ENCODE assay signal across 22 cellular contexts in the genomic region with DNA sequence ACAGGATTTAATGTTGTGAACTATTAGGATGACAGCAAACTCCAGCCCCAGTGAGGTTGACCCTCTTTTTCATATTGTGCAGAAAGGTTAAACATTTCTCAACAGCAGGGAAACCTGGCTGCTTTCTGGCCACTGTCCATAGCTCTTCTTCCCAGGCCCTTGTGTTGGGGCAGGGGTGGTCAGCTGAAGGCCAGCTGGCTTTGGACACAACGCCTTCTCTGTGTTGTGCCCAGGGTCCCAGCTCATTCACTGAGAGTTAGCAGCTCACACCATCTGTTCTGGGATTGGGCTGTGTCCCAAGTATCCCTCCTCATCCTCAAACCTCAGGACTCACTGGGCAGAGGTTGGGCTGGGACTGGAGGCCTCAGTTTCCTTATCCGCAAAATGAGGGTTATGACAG. TPM values are rescaled to one million over a fixed set of nuclear protein-coding genes. Genes with fewer than 3 reads are reported as not detected.
DNase-seq lines count a peak whose midpoint lies in the region; ATAC-seq and TF ChIP-seq lines count a peak whose summit lies in the region.
"Had no signal": no experiment of that assay in that cellular context is flagged by ENCODE, and none has a peak within 500 bp of the region (broad histone marks: within the 10 kb centered on the region; RNA-seq: fewer than 3 reads in every experiment).

No MANE protein-coding gene starts in this region.

- DNase-seq in DMS 273 (lab: John Stamatoyannopoulos, UW; ENCODE audit: unreplicated experiment) = peak; percentile 10
- DNase-seq in DMS 273 treated with DMSO at 0.1 percent for 48 hours (lab: John Stamatoyannopoulos, UW) = no peak
- DNase-seq in CD4-positive, alpha-beta memory T cell = no peak
- no peak for DNase-seq in natural killer cell
- no peak for DNase-seq in GM13977 (ENCODE audit: low spot score)
- no peak for DNase-seq in NCI-H1048 (lab: John Stamatoyannopoulos, UW)
- DNase-seq: activated CD4-positive, CD25-positive, alpha-beta regulatory T cell treated with anti-CD3 and anti-CD28 coated beads, Interleukin-2, amount 50 U/mL, for 72 hours; anterior cingulate cortex; Calu3; central memory CD4-positive, alpha-beta T cell; GM23248; KBM-7; NCI-H187 treated with DMSO at 0.1 percent for 48 hours; NCI-H345; NK-92 treated with Interleukin-12 subunit alpha and Interleukin-12 subunit beta, amount 100 ng/mL, for 24 hours; stimulated activated naive CD8-positive, alpha-beta T cell treated with anti-CD3 and anti-CD28 coated beads, Interleukin-15, amount 100 ng/mL, for 72 hours; transverse colon had no signal

- peaks cover 48 to 74% (median 64%) of the 10 kb centered on the region in 4 donors for H3K4me1 Mint-ChIP-seq in CD4-positive, alpha-beta memory T cell
- H3K4me1 Mint-ChIP-seq in activated T-helper 17 cell treated with anti-CD3 and anti-CD28 coated beads, Interleukin-2, amount 50 U/mL, for 72 hours = peaks cover 44% of the 10 kb centered on the region
- H3K4me1 Mint-ChIP-seq in natural killer cell = peaks cover 17 to 21% of the 10 kb centered on the region in 2 donors

- peak overlapping the region; percentile 97 to 99 (median 98) for H3K4me3 Mint-ChIP-seq in CD4-positive, alpha-beta memory T cell
- peak overlapping the region; percentile 89 for H3K4me3 Mint-ChIP-seq in activated T-helper 17 cell treated with anti-CD3 and anti-CD28 coated beads, Interleukin-2, amount 50 U/mL, for 72 hours
- H3K4me3 Mint-ChIP-seq in natural killer cell = peak overlapping the region; percentile 82

- H3K36me3 Mint-ChIP-seq in CD4-positive, alpha-beta memory T cell = peaks cover 0 to 7% of the 10 kb centered on the region in 2 donors
- H3K36me3 Mint-ChIP-seq in activated T-helper 17 cell treated with anti-CD3 and anti-CD28 coated beads, Interleukin-2, amount 50 U/mL, for 72 hours (ENCODE audit: low read depth) = no peaks in the 10 kb centered on the region
- H3K36me3 Mint-ChIP-seq in natural killer cell = no peaks in the 10 kb centered on the region

- peak overlapping the region; percentile 83 to 97 (median 92) for H3K27ac Mint-ChIP-seq in CD4-positive, alpha-beta memory T cell
- H3K27ac Mint-ChIP-seq in activated T-helper 17 cell treated with anti-CD3 and anti-CD28 coated beads, Interleukin-2, amount 50 U/mL, for 72 hours = peak overlapping the region; percentile 76
- no peak overlapping the region for H3K27ac Mint-ChIP-seq in natural killer cell

- H3K9me3 Mint-ChIP-seq in CD4-positive, alpha-beta memory T cell = peaks cover 0 to 5% (median 1%) of the 10 kb centered on the region in 8 donors
- H3K9me3 Mint-ChIP-seq in activated T-helper 17 cell treated with anti-CD3 and anti-CD28 coated beads, Interleukin-2, amount 50 U/mL, for 72 hours = no peaks in the 10 kb centered on the region
- H3K9me3 Mint-ChIP-seq in natural killer cell = peaks cover 0 to 2% of the 10 kb centered on the region in 2 donors
- H3K9me3 Mint-ChIP-seq: stimulated activated naive CD8-positive, alpha-beta T cell treated with anti-CD3 and anti-CD28 coated beads, Interleukin-15, amount 100 ng/mL, for 72 hours had no signal

- peak overlapping the region; percentile 57 for H3K27ac ChIP-seq in CD4-positive, alpha-beta memory T cell (ENCODE audit: low read depth, low read length)
- H3K27ac ChIP-seq: 22Rv1, esophagus muscularis mucosa, GM23248, parathyroid adenoma, transverse colon had no signal

- H3K9me3 ChIP-seq in CD4-positive, alpha-beta memory T cell (ENCODE audit: control insufficient read depth in 1 of 2, low read length in 2 of 2) = no peaks in the 10 kb centered on the region
- H3K9me3 ChIP-seq: esophagus muscularis mucosa, transverse colon had no signal

- in situ Hi-C loops in GM13977 (cut with MboI; ENCODE audit: low pct_unique_long_range_greater_than_20kb, low sequenced_read_pairs, unreplicated experiment) = no loop called here

- TF ChIP-seq CTCF in natural killer cell (IDR thresholded peaks at IDR 0.05) = no peak
- TF ChIP-seq CTCF in GM13977 (IDR thresholded peaks at IDR 0.05; ENCODE audit: extremely low read depth, insufficient read depth, missing control alignments) = no peak

- peaks cover 68% of the 10 kb centered on the region for H3K4me1 ChIP-seq in CD4-positive, alpha-beta memory T cell (ENCODE audit: insufficient read depth, low read length)
- H3K4me1 ChIP-seq: parathyroid adenoma had no signal

- no peaks in the 10 kb centered on the region for H3K27me3 Mint-ChIP-seq in CD4-positive, alpha-beta memory T cell
- H3K27me3 Mint-ChIP-seq in activated T-helper 17 cell treated with anti-CD3 and anti-CD28 coated beads, Interleukin-2, amount 50 U/mL, for 72 hours = no peaks in the 10 kb centered on the region
- peaks cover 4 to 10% of the 10 kb centered on the region in 2 donors for H3K27me3 Mint-ChIP-seq in natural killer cell (ENCODE audit: low read depth in 2 of 2)
- H3K27me3 Mint-ChIP-seq: stimulated activated naive CD8-positive, alpha-beta T cell treated with anti-CD3 and anti-CD28 coated beads, Interleukin-15, amount 100 ng/mL, for 72 hours had no signal

- intact Hi-C loops in CD4-positive, alpha-beta memory T cell (cut with micrococcal nuclease) = no loop called here
- intact Hi-C loops in natural killer cell (cut with micrococcal nuclease) = no loop called here

- no peaks in the 10 kb centered on the region for H3K36me3 ChIP-seq in CD4-positive, alpha-beta memory T cell (ENCODE audit: insufficient read depth, low read length)
- H3K36me3 ChIP-seq: esophagus muscularis mucosa, transverse colon had no signal

- no peak for ATAC-seq in activated T-helper 17 cell treated with anti-CD3 and anti-CD28 coated beads, Interleukin-2, amount 50 U/mL, for 72 hours (replicated peaks)
- no peak for ATAC-seq in natural killer cell
- no peak for ATAC-seq in HG02759 (IDR thresholded peaks at IDR 0.05; ENCODE audit: unreplicated experiment)
- ATAC-seq: stimulated activated naive CD8-positive, alpha-beta T cell treated with anti-CD3 and anti-CD28 coated beads, Interleukin-15, amount 100 ng/mL, for 72 hours had no signal

- no peaks in the 10 kb centered on the region for H3K27me3 ChIP-seq in CD4-positive, alpha-beta memory T cell (ENCODE audit: insufficient read depth, low read length)

- POLR2A ChIA-PET in CD4-positive, alpha-beta memory T cell (lab: Charles Lee; ENCODE audit: partially characterized antibody) = interaction anchor here (0.8 to 11.3 kb wide), 7 partner anchors 8 to 623 kb away, joined by 3 to 304 read pairs (median 4); a partner anchor contains a TSS

- CTCF ChIA-PET in CD4-positive, alpha-beta memory T cell (lab: Charles Lee; ENCODE audit: partially characterized antibody) = interaction anchor here (0.8 to 1.8 kb wide), 5 partner anchors 8 to 161 kb away, joined by 3 to 6 read pairs (median 3); no protein-coding TSS in a partner anchor

- peak overlapping the region; percentile 60 to 64 for H3K4me3 ChIP-seq in CD4-positive, alpha-beta memory T cell (ENCODE audit: low read length in 2 of 2)
- H3K4me3 ChIP-seq: GM23248, transverse colon had no signal

RNA-seq across cellular contexts. Expression of a gene that starts 1.3 kb away (rescaled TPM):
- total RNA-seq in CD4-positive, alpha-beta memory T cell = 100 to 1,000 TPM; 256 to 272 TPM
- polyA plus RNA-seq in CD4-positive, alpha-beta memory T cell = 100 to 1,000 TPM in 1 of 2 donors, 10 to 100 TPM in 1; 52.7 to 146 TPM
- 10 to 100 TPM; 70.6 to 80.2 TPM for total RNA-seq in activated T-helper 17 cell treated with anti-CD3 and anti-CD28 coated beads, Interleukin-2, amount 50 U/mL, for 72 hours
- total RNA-seq in natural killer cell = 100 to 1,000 TPM; 133 to 204 (median 193) TPM
- total RNA-seq: GM23248 had no signal
- polyA plus RNA-seq: GM23248 had no signal

Comparison
In these comparisons a context has a peak if more than half of its experiments do, and no peak if none do; other contexts are left out.
1. H3K27ac Mint-ChIP-seq: peak in CD4-positive, alpha-beta memory T cell (7 of 7) and activated T-helper 17 cell treated with anti-CD3 and anti-CD28 coated beads, Interleukin-2, amount 50 U/mL, for 72 hours (single experiment); none in natural killer cell (0 of 2).
2. Peak in every context shown above with its lines, with median percentiles within 50 percentile points of each other: H3K4me3 Mint-ChIP-seq.